In the genomic region with DNA sequence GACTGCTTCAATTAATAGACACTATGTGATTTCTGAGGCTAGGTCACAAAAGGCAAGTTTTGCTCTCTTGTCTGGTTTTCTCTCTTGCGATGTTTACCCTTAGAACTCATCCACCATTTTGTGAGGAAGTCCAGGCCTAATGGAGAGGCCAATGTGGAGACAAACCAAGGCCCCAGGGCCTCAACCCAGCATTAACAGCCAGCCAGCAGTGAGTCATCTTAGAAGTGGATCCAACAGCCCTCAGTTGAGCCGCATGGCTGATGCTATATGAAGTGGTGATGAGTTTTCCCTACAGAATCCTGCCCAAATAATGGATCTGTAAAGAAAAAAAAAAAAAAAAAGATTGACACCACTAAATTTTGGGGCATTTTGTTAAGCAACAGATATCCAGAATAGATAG, we compare ENCODE assay signal across 16 cellular contexts.
A peak's percentile ranks its signal among the peaks of the same experiment; 100 is the strongest.
DNase-seq lines count a peak whose midpoint lies in the region; ATAC-seq, FAIRE-seq and TF ChIP-seq lines count a peak whose summit lies in the region.
"Had no signal": no experiment of that assay in that cellular context is flagged by ENCODE, and none has a peak within 500 bp of the region (broad histone marks: within the 10 kb centered on the region; RNA-seq: fewer than 3 reads in every experiment).

No MANE protein-coding gene starts in this region.

- H2BK12ac ChIP-seq in mesenchymal stem cell (ENCODE audit: low read length in 2 of 2): no peak overlapping the region

- no peak overlapping the region for H3K9ac ChIP-seq in HepG2 (ENCODE audit: insufficient read depth, low read depth, low read length)
- no peak overlapping the region for H3K9ac ChIP-seq in endodermal cell (ENCODE audit: extremely low read depth, low read length, poor library complexity, severe bottlenecking)
- no peak overlapping the region for H3K9ac ChIP-seq in mesenchymal stem cell (ENCODE audit: low read length)
- H3K9ac ChIP-seq: BLaER1, GM23248 had no signal

- no peak overlapping the region for H2AK5ac ChIP-seq in mesenchymal stem cell (ENCODE audit: low read length, severe bottlenecking)

- peak overlapping the region in 1 of 2 experiments; percentile 7 for H3K18ac ChIP-seq in mesenchymal stem cell (ENCODE audit: low read depth in 1 of 2, low read length in 2 of 2)

- no peak for ATAC-seq in HepG2
- ATAC-seq in right lobe of liver: no peak
- ATAC-seq: HCT116 had no signal

- H3K36me3 ChIP-seq in HepG2 (replicated peaks in 1 of 2; ENCODE audit: control insufficient read depth in 1 of 2, insufficient read depth in 2 of 2, low read length in 2 of 2) (no peaks in the 10 kb centered on the region), right lobe of liver (no peaks in the 10 kb centered on the region), endodermal cell (ENCODE audit: control insufficient read depth, insufficient read depth, low read length) (no peaks in the 10 kb centered on the region), mesenchymal stem cell (ENCODE audit: control insufficient read depth in 1 of 2, insufficient read depth in 2 of 2, low read depth in 1 of 2, low read length in 2 of 2) (no peaks in the 10 kb centered on the region), adrenal gland (replicated peaks in 1 of 2) (no peaks in the 10 kb centered on the region)
- H3K36me3 ChIP-seq: BLaER1 had no signal

- H3K27ac Mint-ChIP-seq in endodermal cell: no peak overlapping the region
- H3K27ac Mint-ChIP-seq: CD8-positive, alpha-beta memory T cell had no signal

- no peaks in the 10 kb centered on the region for H3K79me1 ChIP-seq in mesenchymal stem cell (replicated peaks; ENCODE audit: low read length, poor library complexity, severe bottlenecking)

- H3K27me3 ChIP-seq in HepG2 (ENCODE audit: control insufficient read depth in 1 of 2, insufficient read depth in 2 of 2, low read length in 2 of 2) (no peaks in the 10 kb centered on the region), right lobe of liver (no peaks in the 10 kb centered on the region), endodermal cell (ENCODE audit: control insufficient read depth, insufficient read depth, low read length, poor library complexity, severe bottlenecking) (no peaks in the 10 kb centered on the region), mesenchymal stem cell (ENCODE audit: control insufficient read depth in 1 of 2, insufficient read depth in 1 of 2, low read length in 2 of 2) (no peaks in the 10 kb centered on the region), adrenal gland (no peaks in the 10 kb centered on the region)
- H3K27me3 ChIP-seq: BLaER1 had no signal

- no peak overlapping the region for H2BK15ac ChIP-seq in mesenchymal stem cell (ENCODE audit: low read depth, poor library complexity, severe bottlenecking)

- no peaks in the 10 kb centered on the region for H3K79me2 ChIP-seq in HepG2 (ENCODE audit: insufficient read depth, low read length)

- H3K4me1 Mint-ChIP-seq in endodermal cell: peaks cover 9% of the 10 kb centered on the region
- H3K4me1 Mint-ChIP-seq: CD8-positive, alpha-beta memory T cell had no signal

- 90% methylated on average over 2 of the region's 2 CpGs for WGBS in HepG2 (ENCODE audit: low lambda C conversion rate)
- WGBS in right lobe of liver (ENCODE audit: insufficient coverage, low coverage, low lambda C conversion rate, missing lambda C conversion rate): 86% methylated on average over 2 of the region's 2 CpGs
- WGBS in endodermal cell (ENCODE audit: insufficient coverage in 1 of 2, insufficient read length in 1 of 2), 2 experiments: 92 to 100% methylated on average over 1 to 2 of the region's 2 CpGs
- 92% methylated on average over 1 of the region's 2 CpGs for WGBS in mesenchymal stem cell
- 93 to 100% (median 98%) methylated on average over 2 of the region's 2 CpGs for WGBS in adrenal gland, 4 donors

- H4K91ac ChIP-seq in mesenchymal stem cell (ENCODE audit: low read length): no peak overlapping the region

- intact Hi-C loops in HepG2 (cut with micrococcal nuclease; ENCODE audit: unreplicated experiment): loop anchor here (1.0 kb wide), 1 partner anchor 15 kb away; no protein-coding TSS in a partner anchor
- intact Hi-C loops in right lobe of liver (cut with DNase I): no loop called here
- intact Hi-C loops in adrenal gland (cut with DNase I): no loop called here

- peak overlapping the region; percentile 47 for H4K8ac ChIP-seq in mesenchymal stem cell (ENCODE audit: low read length)

- no peak for FAIRE-seq in HepG2 (lab: Jason Lieb, UNC)
- FAIRE-seq in HTR-8/SVneo (lab: Jason Lieb, UNC): no peak
- FAIRE-seq: G401.6, GM12891, H54 had no signal

- no peaks in the 10 kb centered on the region for H3K36me3 Mint-ChIP-seq in endodermal cell (ENCODE audit: low read depth)

- no peak overlapping the region for H3K14ac ChIP-seq in mesenchymal stem cell (ENCODE audit: low read length in 2 of 2)

- TF ChIP-seq CTCF in HepG2 (CRISPR knock-in tag; IDR thresholded peaks at IDR 0.05) (no peak), right lobe of liver (IDR thresholded peaks at IDR 0.05) (no peak), endodermal cell (conservative IDR thresholded peaks at IDR 0.05) (no peak), adrenal gland (IDR thresholded peaks at IDR 0.05) (no peak)

- POLR2A ChIA-PET in HepG2 (lab: Yijun Ruan, JAX): interaction anchor here (0.9 kb wide), 2 partner anchors 25 to 44 kb away, joined by 3 read pairs; no protein-coding TSS in a partner anchor

- H2AFZ ChIP-seq in HepG2 (ENCODE audit: low read length) (no peak overlapping the region), mesenchymal stem cell (ENCODE audit: low read depth, low read length) (no peak overlapping the region)
- H2AFZ ChIP-seq: GM23248 had no signal

- H4K20me1 ChIP-seq in HepG2 (ENCODE audit: insufficient read depth, low read length): no peaks in the 10 kb centered on the region
- H4K20me1 ChIP-seq: BLaER1 had no signal

- no peak overlapping the region for H2BK120ac ChIP-seq in mesenchymal stem cell (ENCODE audit: low read depth, low read length)

- TF ChIP-seq EP300 in HepG2 (IDR thresholded peaks at IDR 0.05; ENCODE audit: low read depth in 2 of 2, low read length in 2 of 2) (no peak), HepG2 (CRISPR knock-in tag; IDR thresholded peaks at IDR 0.05; ENCODE audit: borderline replicate concordance) (no peak)

- TF ChIP-seq POLR2A in HepG2 (IDR thresholded peaks at IDR 0.05; ENCODE audit: insufficient read depth in 1 of 2, low read depth in 2 of 2, low read length in 2 of 2) (no peak), right lobe of liver (IDR thresholded peaks at IDR 0.05) (no peak), adrenal gland (IDR thresholded peaks at IDR 0.05) (no peak)

- no TSS peak for BruUV-seq in HepG2 (replicated peaks; lab: Mats Ljungman, UMichigan)

- peaks cover 8% of the 10 kb centered on the region; the same call in 1 of the 2 replicates for H3K9me3 ChIP-seq in HepG2 (ENCODE audit: low read length)
- no peaks in the 10 kb centered on the region for H3K9me3 ChIP-seq in right lobe of liver
- peaks cover 9% of the 10 kb centered on the region for H3K9me3 ChIP-seq in endodermal cell (ENCODE audit: control insufficient read depth, low read length)
- H3K9me3 ChIP-seq in mesenchymal stem cell (ENCODE audit: control insufficient read depth, low read length): peaks cover 17% of the 10 kb centered on the region
- peaks cover 0 to 6% (median 0%) of the 10 kb centered on the region in 3 donors for H3K9me3 ChIP-seq in adrenal gland (replicated peaks in 1 of 3)
- H3K9me3 ChIP-seq: BLaER1 had no signal

- H3K4ac ChIP-seq in mesenchymal stem cell (ENCODE audit: low read depth in 1 of 2, low read length in 2 of 2): no peak overlapping the region

- H3K4me2 ChIP-seq in HepG2 (ENCODE audit: low read depth, low read length) (no peak overlapping the region), mesenchymal stem cell (ENCODE audit: low read length, poor library complexity, severe bottlenecking) (no peak overlapping the region)
- H3K4me2 ChIP-seq: BLaER1 had no signal

- H3K9me3 Mint-ChIP-seq in endodermal cell: peaks cover under 1% of the 10 kb centered on the region

- H3K27ac ChIP-seq in HepG2 (ENCODE audit: extremely low read length, insufficient read depth, low read length) (peak overlapping the region; percentile 42), right lobe of liver (no peak overlapping the region), endodermal cell (ENCODE audit: low read depth, low read length) (no peak overlapping the region), mesenchymal stem cell (ENCODE audit: low read length, poor library complexity, severe bottlenecking) (no peak overlapping the region), adrenal gland (no peak overlapping the region)
- H3K27ac ChIP-seq: BLaER1, GM23248 had no signal

- H3K23ac ChIP-seq in mesenchymal stem cell (ENCODE audit: low read length in 2 of 2): no peak overlapping the region

- H3K4me3 Mint-ChIP-seq in endodermal cell: no peak overlapping the region
- H3K4me3 Mint-ChIP-seq: CD8-positive, alpha-beta memory T cell had no signal

- H3K27me3 Mint-ChIP-seq in endodermal cell (ENCODE audit: insufficient read depth): peaks cover under 1% of the 10 kb centered on the region

- DNase-seq in HepG2 (ENCODE audit: low spot score) (no peak), right lobe of liver (no peak), endodermal cell (peak; percentile 17), mesenchymal stem cell (no peak), adrenal gland (no peak), HTR-8/SVneo (ENCODE audit: insufficient read length, low spot score) (no peak)
- no peak for DNase-seq in activated CD4-positive, CD25-positive, alpha-beta regulatory T cell (lab: John Stamatoyannopoulos, UW)
- DNase-seq: 8988T; AML-193; CD8-positive, alpha-beta memory T cell; GM23248 had no signal

- peaks cover 43% of the 10 kb centered on the region for H3K4me1 ChIP-seq in HepG2 (ENCODE audit: insufficient read depth, low read length)
- H3K4me1 ChIP-seq in right lobe of liver: no peaks in the 10 kb centered on the region
- H3K4me1 ChIP-seq in endodermal cell (ENCODE audit: control insufficient read depth, insufficient read depth, low read length): no peaks in the 10 kb centered on the region
- H3K4me1 ChIP-seq in mesenchymal stem cell (ENCODE audit: control insufficient read depth, insufficient read depth, low read depth, low read length): peaks cover 5% of the 10 kb centered on the region
- H3K4me1 ChIP-seq in adrenal gland (replicated peaks in 1 of 2): no peaks in the 10 kb centered on the region
- H3K4me1 ChIP-seq: BLaER1 had no signal

- in situ Hi-C loops in HepG2 (cut with HindIII; ENCODE audit: extremely low pct_ligation_motif_present, low pct_unique_long_range_greater_than_20kb): no loop called here

- H3K4me3 ChIP-seq in HepG2 (replicated peaks in 1 of 3; ENCODE audit: insufficient read depth in 1 of 3, low read depth in 2 of 3, low read length in 3 of 3): no peak overlapping the region
- H3K4me3 ChIP-seq in right lobe of liver: no peak overlapping the region
- no peak overlapping the region for H3K4me3 ChIP-seq in endodermal cell (ENCODE audit: low read length)
- H3K4me3 ChIP-seq in mesenchymal stem cell (ENCODE audit: insufficient read depth in 1 of 2, low read depth in 1 of 2, low read length in 2 of 2): no peak overlapping the region
- H3K4me3 ChIP-seq in adrenal gland: no peak overlapping the region
- H3K4me3 ChIP-seq: BLaER1, GM23248 had no signal

- no peak for TF ChIP-seq RAD21 in HepG2 (CRISPR knock-in tag; IDR thresholded peaks at IDR 0.05)

- CTCF ChIA-PET in HepG2 (lab: Yijun Ruan, JAX; ENCODE audit: low intra/inter-chr PET ratio, low total read pairs): no interaction called here

- H2BK5ac ChIP-seq in mesenchymal stem cell (ENCODE audit: low read depth, low read length, poor library complexity, severe bottlenecking): no peak overlapping the region
